11 cellular contexts compared by ENCODE assay signal in genomic region chr2:239928457-239929350, GRCh38.
DNase-seq lines count a peak whose midpoint lies in the region; ATAC-seq, FAIRE-seq and TF ChIP-seq lines count a peak whose summit lies in the region.
"Had no signal": no experiment of that assay in that cellular context is flagged by ENCODE, and none has a peak within 500 bp of the region (broad histone marks: within the 10 kb centered on the region; RNA-seq: fewer than 3 reads in every experiment).

No MANE protein-coding gene starts in this region.

- H3K27ac Mint-ChIP-seq in T-helper 1 cell treated with Interleukin-12 subunit alpha and Interleukin-12 subunit beta and Interleukin-4 antibody, amounts not matched to agents 30 μg/mL and 1 μg/mL, for 36 hours, result peak overlapping the region; percentile 34
- H3K27ac Mint-ChIP-seq in stimulated activated effector memory CD8-positive, alpha-beta T cell treated with anti-CD3 and anti-CD28 coated beads, Interleukin-12 subunit alpha, Interleukin-12 subunit beta, amount 100 ng/mL, for 72 hours, result peak overlapping the region; percentile 88
- H3K27ac Mint-ChIP-seq: B cell had no signal

- H3K27ac ChIP-seq in WERI-Rb-1, result no peak overlapping the region
- no peak overlapping the region for H3K27ac ChIP-seq in small intestine (ENCODE audit: low read depth in 1 of 2, low read length in 1 of 2)
- H3K27ac ChIP-seq: SK-N-MC had no signal

- no peaks in the 10 kb centered on the region for H3K36me3 ChIP-seq in WERI-Rb-1
- no peaks in the 10 kb centered on the region for H3K36me3 ChIP-seq in small intestine (ENCODE audit: control insufficient read depth in 2 of 2, insufficient read depth in 2 of 2, low read length in 2 of 2)

- no peak for DNase-seq in T-helper 1 cell
- peak; percentile 13 for DNase-seq in WERI-Rb-1
- peak; percentile 72 for DNase-seq in cardiac septum (ENCODE audit: low spot score)
- DNase-seq in stimulated activated effector memory CD8-positive, alpha-beta T cell treated with anti-CD3 and anti-CD28 coated beads, Interleukin-12 subunit alpha, Interleukin-12 subunit beta, amount 100 ng/mL, for 72 hours (ENCODE audit: low spot score in 2 of 2), result no peak
- no peak for DNase-seq in small intestine
- DNase-seq: foreskin fibroblast had no signal

- H3K4me3 Mint-ChIP-seq in T-helper 1 cell treated with Interleukin-12 subunit alpha and Interleukin-12 subunit beta and Interleukin-4 antibody, amounts not matched to agents 30 μg/mL and 1 μg/mL, for 36 hours, result peak overlapping the region; percentile 39
- peak overlapping the region; percentile 66 for H3K4me3 Mint-ChIP-seq in stimulated activated effector memory CD8-positive, alpha-beta T cell treated with anti-CD3 and anti-CD28 coated beads, Interleukin-12 subunit alpha, Interleukin-12 subunit beta, amount 100 ng/mL, for 72 hours
- H3K4me3 Mint-ChIP-seq: B cell had no signal

- H3K4me3 ChIP-seq in WERI-Rb-1 (ENCODE audit: low read depth, low read length), result no peak overlapping the region
- no peak overlapping the region for H3K4me3 ChIP-seq in small intestine (ENCODE audit: low read depth in 1 of 2, low read length in 2 of 2)

- H3K9me3 Mint-ChIP-seq in T-helper 1 cell treated with Interleukin-12 subunit alpha and Interleukin-12 subunit beta and Interleukin-4 antibody, amounts not matched to agents 30 μg/mL and 1 μg/mL, for 36 hours, result no peaks in the 10 kb centered on the region
- no peaks in the 10 kb centered on the region for H3K9me3 Mint-ChIP-seq in stimulated activated effector memory CD8-positive, alpha-beta T cell treated with anti-CD3 and anti-CD28 coated beads, Interleukin-12 subunit alpha, Interleukin-12 subunit beta, amount 100 ng/mL, for 72 hours

- peaks cover 6% of the 10 kb centered on the region for H3K27me3 Mint-ChIP-seq in T-helper 1 cell treated with Interleukin-12 subunit alpha and Interleukin-12 subunit beta and Interleukin-4 antibody, amounts not matched to agents 30 μg/mL and 1 μg/mL, for 36 hours (ENCODE audit: low read depth)
- H3K27me3 Mint-ChIP-seq: B cell had no signal

- H3K9me3 ChIP-seq in WERI-Rb-1 (ENCODE audit: severe bottlenecking), result no peaks in the 10 kb centered on the region
- H3K9me3 ChIP-seq in small intestine (ENCODE audit: control insufficient read depth, low read depth), result no peaks in the 10 kb centered on the region

- peak; percentile 36 for TF ChIP-seq CTCF in WERI-Rb-1 (IDR thresholded peaks at IDR 0.05; ENCODE audit: low read depth, low read length)

- peaks cover 22% of the 10 kb centered on the region for H3K4me1 Mint-ChIP-seq in T-helper 1 cell treated with Interleukin-12 subunit alpha and Interleukin-12 subunit beta and Interleukin-4 antibody, amounts not matched to agents 30 μg/mL and 1 μg/mL, for 36 hours (ENCODE audit: low read depth)
- H3K4me1 Mint-ChIP-seq in stimulated activated effector memory CD8-positive, alpha-beta T cell treated with anti-CD3 and anti-CD28 coated beads, Interleukin-12 subunit alpha, Interleukin-12 subunit beta, amount 100 ng/mL, for 72 hours, result peaks cover 30% of the 10 kb centered on the region
- H3K4me1 Mint-ChIP-seq: B cell had no signal

- ATAC-seq in stimulated activated effector memory CD8-positive, alpha-beta T cell treated with anti-CD3 and anti-CD28 coated beads, Interleukin-12 subunit alpha, Interleukin-12 subunit beta, amount 100 ng/mL, for 72 hours, result no peak
- ATAC-seq in HG03354 (IDR thresholded peaks at IDR 0.05; ENCODE audit: poor library complexity, severe bottlenecking, unreplicated experiment) (no peak), GM21825 (IDR thresholded peaks at IDR 0.05; ENCODE audit: unreplicated experiment) (no peak)

- H3K36me3 Mint-ChIP-seq in T-helper 1 cell treated with Interleukin-12 subunit alpha and Interleukin-12 subunit beta and Interleukin-4 antibody, amounts not matched to agents 30 μg/mL and 1 μg/mL, for 36 hours (ENCODE audit: low read depth), result no peaks in the 10 kb centered on the region
- peaks cover 4% of the 10 kb centered on the region for H3K36me3 Mint-ChIP-seq in stimulated activated effector memory CD8-positive, alpha-beta T cell treated with anti-CD3 and anti-CD28 coated beads, Interleukin-12 subunit alpha, Interleukin-12 subunit beta, amount 100 ng/mL, for 72 hours

- 76 to 86% (median 76%) methylated on average over 43 to 46 of the region's 46 CpGs for WGBS in small intestine, 3 donors

- H3K27me3 ChIP-seq in WERI-Rb-1 (ENCODE audit: insufficient read depth, low read depth, severe bottlenecking), result no peaks in the 10 kb centered on the region
- no peaks in the 10 kb centered on the region for H3K27me3 ChIP-seq in small intestine (ENCODE audit: control insufficient read depth in 2 of 2, insufficient read depth in 2 of 2, low read length in 2 of 2)

- intact Hi-C loops in cardiac septum (cut with DNase I), result no loop called here

- FAIRE-seq in small intestine (lab: Jason Lieb, UNC), result no peak

- no peaks in the 10 kb centered on the region for H3K4me1 ChIP-seq in small intestine (ENCODE audit: control insufficient read depth in 2 of 2, insufficient read depth in 1 of 2, low read depth in 1 of 2, low read length in 1 of 2)

Comparison
In these comparisons a context has a peak if more than half of its experiments do, and no peak if none do; other contexts are left out.
1. DNase-seq: peak in WERI-Rb-1 (single experiment) and cardiac septum (single experiment); none in T-helper 1 cell (0 of 5), stimulated activated effector memory CD8-positive, alpha-beta T cell treated with anti-CD3 and anti-CD28 coated beads, Interleukin-12 subunit alpha, Interleukin-12 subunit beta, amount 100 ng/mL, for 72 hours (0 of 2) and small intestine (single experiment).